In genomic region chr6:122832515-122833228, GRCh38 we compare ENCODE assay signal across 1 cellular context.
A peak's percentile ranks its signal among the peaks of the same experiment; 100 is the strongest.
TF ChIP-seq lines count a peak whose summit lies in the region.

No MANE protein-coding gene starts in this region.

TF ChIP-seq in HepG2, 621 proteins besides CTCF, POLR2A, EP300 and RAD21:
- peak; percentile 72 for TF ChIP-seq ATF7 (IDR thresholded peaks at IDR 0.05)
- TF ChIP-seq ATF7 (CRISPR knock-in tag; IDR thresholded peaks at IDR 0.05): no peak
- no peak for TF ChIP-seq NFE2L2 (IDR thresholded peaks at IDR 0.05; ENCODE audit: low read length)
